8 cellular contexts compared by ENCODE assay signal in the genomic region with DNA sequence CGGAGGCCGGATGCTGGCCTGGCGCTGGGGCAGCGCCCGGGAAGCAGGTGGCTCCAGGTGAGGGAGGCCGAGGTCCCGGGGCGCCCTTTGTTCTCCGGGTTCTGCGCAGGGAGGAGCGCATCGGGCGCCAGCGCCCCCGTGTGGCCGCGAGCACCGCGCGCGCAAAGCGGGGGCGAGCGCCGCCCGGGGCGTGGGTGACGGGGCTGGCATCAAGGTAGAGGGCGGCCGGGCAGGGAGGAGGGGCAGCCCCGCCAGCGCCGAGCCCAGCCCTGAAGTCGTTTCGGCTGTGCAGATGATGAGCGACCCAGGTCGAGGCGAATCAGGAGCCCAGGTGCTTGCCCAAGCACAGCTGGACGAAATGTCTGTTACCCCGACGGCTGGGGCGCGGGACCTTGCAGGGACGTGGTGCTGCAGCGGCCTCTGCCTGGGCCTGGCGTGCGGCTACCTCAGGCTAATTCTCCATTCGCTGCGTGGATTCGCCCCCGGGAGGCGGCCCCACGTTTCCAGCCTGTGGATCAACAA. TPM values are rescaled to one million over a fixed set of nuclear protein-coding genes. Genes with fewer than 3 reads are reported as not detected.
A peak's percentile ranks its signal among the peaks of the same experiment; 100 is the strongest.
DNase-seq lines count a peak whose midpoint lies in the region; ATAC-seq and TF ChIP-seq lines count a peak whose summit lies in the region.

No MANE protein-coding gene starts in this region.

- TF ChIP-seq CTCF in WERI-Rb-1 (IDR thresholded peaks at IDR 0.05; ENCODE audit: low read depth, low read length) = peak; percentile 82
- peak; percentile 3 for TF ChIP-seq CTCF in fibroblast of the aortic adventitia (IDR thresholded peaks at IDR 0.05; ENCODE audit: insufficient read depth, low read length)
- TF ChIP-seq CTCF in neutrophil (IDR thresholded peaks at IDR 0.05) = peak; percentile 39

- DNase-seq in activated naive CD4-positive, alpha-beta T cell treated with anti-CD3 and anti-CD28 coated beads for 36 hours = peak; percentile 38
- DNase-seq in activated naive CD4-positive, alpha-beta T cell treated with anti-CD3 and anti-CD28 coated beads, Interleukin-2, amount 50 U/mL, for 16 hours = no peak
- DNase-seq in WERI-Rb-1 (peak; percentile 65), fibroblast of the aortic adventitia (ENCODE audit: low read depth) (no peak), cerebellar cortex (ENCODE audit: low spot score) (no peak)

- no peaks in the 10 kb centered on the region for H3K9me3 ChIP-seq in WERI-Rb-1 (ENCODE audit: severe bottlenecking)
- H3K9me3 ChIP-seq in neutrophil = no peaks in the 10 kb centered on the region

- CTCF ChIA-PET in activated naive CD4-positive, alpha-beta T cell treated with anti-CD3 and anti-CD28 coated beads for 36 hours (lab: Charles Lee) = no interaction called here

- H3K27ac Mint-ChIP-seq in activated naive CD4-positive, alpha-beta T cell treated with anti-CD3 and anti-CD28 coated beads for 36 hours = no peak overlapping the region

- H3K9me3 Mint-ChIP-seq in activated naive CD4-positive, alpha-beta T cell treated with anti-CD3 and anti-CD28 coated beads for 36 hours = no peaks in the 10 kb centered on the region

- peak overlapping the region; percentile 39 for H3K4me3 ChIP-seq in WERI-Rb-1 (ENCODE audit: low read depth, low read length)
- H3K4me3 ChIP-seq in fibroblast of the aortic adventitia (ENCODE audit: low read depth, low read length) = no peak overlapping the region
- H3K4me3 ChIP-seq in neutrophil (ENCODE audit: low read depth in 1 of 2, low read length in 1 of 2) = no peak overlapping the region

- intact Hi-C loops in activated naive CD4-positive, alpha-beta T cell treated with anti-CD3 and anti-CD28 coated beads for 36 hours (cut with micrococcal nuclease) = loop anchor here (1.0 kb wide), 1 partner anchor 659 kb away; no protein-coding TSS in a partner anchor

- H3K27me3 Mint-ChIP-seq in activated naive CD4-positive, alpha-beta T cell treated with anti-CD3 and anti-CD28 coated beads for 36 hours (ENCODE audit: low read depth) = peaks cover 26% of the 10 kb centered on the region

- H3K4me1 Mint-ChIP-seq in activated naive CD4-positive, alpha-beta T cell treated with anti-CD3 and anti-CD28 coated beads for 36 hours (ENCODE audit: low read depth) = no peaks in the 10 kb centered on the region

- peaks cover 0 to 6% of the 10 kb centered on the region in 2 experiments for H3K4me1 ChIP-seq in neutrophil (ENCODE audit: control insufficient read depth in 1 of 2, insufficient read depth in 1 of 2, low read depth in 1 of 2, low read length in 1 of 2)

- H3K36me3 ChIP-seq in WERI-Rb-1 = no peaks in the 10 kb centered on the region
- no peaks in the 10 kb centered on the region for H3K36me3 ChIP-seq in neutrophil

- no peak overlapping the region for H3K4me3 Mint-ChIP-seq in activated naive CD4-positive, alpha-beta T cell treated with anti-CD3 and anti-CD28 coated beads for 36 hours

- peak overlapping the region; percentile 62 for H3K27ac ChIP-seq in WERI-Rb-1
- H3K27ac ChIP-seq in neutrophil = no peak overlapping the region

- ATAC-seq in HG03342 (IDR thresholded peaks at IDR 0.05; ENCODE audit: unreplicated experiment) (peak; percentile 80), HG03095 (IDR thresholded peaks at IDR 0.05; ENCODE audit: unreplicated experiment) (no peak)

- no peaks in the 10 kb centered on the region for H3K36me3 Mint-ChIP-seq in activated naive CD4-positive, alpha-beta T cell treated with anti-CD3 and anti-CD28 coated beads for 36 hours (ENCODE audit: low read depth)

- H3K27me3 ChIP-seq in WERI-Rb-1 (ENCODE audit: insufficient read depth, low read depth, severe bottlenecking) = no peaks in the 10 kb centered on the region
- peaks cover 69% of the 10 kb centered on the region for H3K27me3 ChIP-seq in neutrophil

RNA-seq across cellular contexts. Expression of gene FGFR2, which starts 10.5 kb away (rescaled TPM):
- not detected for total RNA-seq in activated naive CD4-positive, alpha-beta T cell treated with anti-CD3 and anti-CD28 coated beads for 36 hours
- total RNA-seq in fibroblast of the aortic adventitia (ENCODE audit: low replicate concordance) = not detected in 2 replicates

Comparison
In these comparisons a context has a peak if more than half of its experiments do, and no peak if none do; other contexts are left out.
1. DNase-seq: peak in activated naive CD4-positive, alpha-beta T cell treated with anti-CD3 and anti-CD28 coated beads for 36 hours (single experiment) and WERI-Rb-1 (single experiment); none in activated naive CD4-positive, alpha-beta T cell treated with anti-CD3 and anti-CD28 coated beads, Interleukin-2, amount 50 U/mL, for 16 hours (single experiment), fibroblast of the aortic adventitia (single experiment) and cerebellar cortex (single experiment).
2. CTCF ChIP-seq: peak in every context shown above with its lines; median percentile 82 in WERI-Rb-1; 39 in neutrophil; 3 in fibroblast of the aortic adventitia.